In genomic region chr15:92989469-92989868, GRCh38 we compare ENCODE assay signal across 11 cellular contexts.
DNase-seq lines count a peak whose midpoint lies in the region; ATAC-seq and TF ChIP-seq lines count a peak whose summit lies in the region.
"Had no signal": no experiment of that assay in that cellular context is flagged by ENCODE, and none has a peak within 500 bp of the region (broad histone marks: within the 10 kb centered on the region; RNA-seq: fewer than 3 reads in every experiment).

No MANE protein-coding gene starts in this region.

- no peak overlapping the region for H3K4me3 ChIP-seq in HAP-1
- H3K4me3 ChIP-seq: mucosa of descending colon had no signal

- ATAC-seq in GM18505 (IDR thresholded peaks at IDR 0.05; ENCODE audit: unreplicated experiment): peak; percentile 93
- ATAC-seq in GM19463 (IDR thresholded peaks at IDR 0.05; ENCODE audit: unreplicated experiment): peak; percentile 93
- peak; percentile 81 for ATAC-seq in HG03108 (IDR thresholded peaks at IDR 0.05; ENCODE audit: unreplicated experiment)
- peak; percentile 18 for ATAC-seq in esophagus mucosa
- ATAC-seq: mucosa of descending colon had no signal

- no peaks in the 10 kb centered on the region for H3K9me3 ChIP-seq in HAP-1
- H3K9me3 ChIP-seq: mucosa of descending colon had no signal

- in situ Hi-C loops in HAP-1 (cut with MboI; ENCODE audit: low sequenced_read_pairs): no loop called here

- H3K4me1 ChIP-seq in HAP-1: peaks cover 17% of the 10 kb centered on the region

- H3K36me3 ChIP-seq in HAP-1 (replicated peaks): peaks cover 59% of the 10 kb centered on the region

- no peaks in the 10 kb centered on the region for H3K27me3 ChIP-seq in HAP-1 (ENCODE audit: low read depth)

- no peak for TF ChIP-seq POLR2A in GM18505 (IDR thresholded peaks at IDR 0.05; ENCODE audit: borderline replicate concordance, extremely low read depth, insufficient read depth, insufficient read length)

- DNase-seq in NCI-H1105 treated with DMSO at 0.1 percent for 48 hours (lab: John Stamatoyannopoulos, UW): no peak
- DNase-seq in SHP77 (lab: John Stamatoyannopoulos, UW): no peak
- DNase-seq in activated effector memory CD4-positive, alpha-beta T cell treated with Interleukin-2 at 50 U/mL for 16 hours: no peak
- DNase-seq in HAP-1 (ENCODE audit: low spot score in 2 of 2): no peak
- DNase-seq: mucosa of descending colon; NCI-H1417; stimulated activated naive CD4-positive, alpha-beta T cell had no signal

Comparison
In these comparisons a context has a peak if more than half of its experiments do, and no peak if none do; other contexts are left out.
1. ATAC-seq: peak in every context shown above with its lines; median percentile 93 in GM18505; 93 in GM19463; 81 in HG03108; 18 in esophagus mucosa.